In the genomic region with DNA sequence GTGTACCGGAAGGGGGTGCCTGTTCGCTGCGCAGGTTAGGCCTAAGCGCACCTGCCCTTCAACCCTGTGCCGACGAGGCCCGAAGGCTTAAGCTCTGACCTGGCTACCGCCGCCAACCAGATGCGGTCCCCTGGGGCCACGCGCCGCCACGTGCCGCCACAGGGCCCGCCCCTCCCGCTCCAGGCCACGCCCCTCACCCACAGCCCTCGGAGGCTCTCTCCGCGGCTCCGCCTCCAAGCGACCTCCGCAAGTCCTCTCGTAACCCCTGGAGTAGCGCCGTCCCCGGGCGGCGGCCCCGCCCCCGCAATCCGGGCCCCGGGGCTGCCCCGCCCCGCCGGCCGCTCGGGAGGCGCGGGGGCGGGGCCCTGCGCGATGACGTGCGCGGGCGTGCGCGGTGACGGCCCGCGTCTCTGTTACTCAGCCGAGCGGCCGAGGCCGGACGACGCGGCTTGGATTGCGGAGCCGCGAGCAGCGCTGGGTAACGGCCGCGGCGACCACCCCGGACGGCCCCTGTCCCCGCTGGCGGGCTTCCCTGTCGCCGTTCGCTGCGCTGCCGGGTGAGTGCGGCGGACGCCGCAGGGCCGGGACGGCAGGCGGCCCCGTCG, we compare ENCODE assay signal across 8 cellular contexts. TPM values are rescaled to one million over a fixed set of nuclear protein-coding genes. Genes with fewer than 3 reads are reported as not detected.
DNase-seq lines count a peak whose midpoint lies in the region; ATAC-seq lines count a peak whose summit lies in the region.

Gene MAPK8 (plus strand): TSS at position 413 of the 605 bp plus-strand sequence. CDS start 94,984 bp downstream, outside the sequence.

- DNase-seq in COLO668 (lab: John Stamatoyannopoulos, UW; ENCODE audit: unreplicated experiment) = peak; percentile 94
- DNase-seq in HT-29 (ENCODE audit: low spot score) = peak; percentile 85
- DNase-seq in NOMO-1 (lab: John Stamatoyannopoulos, UW; ENCODE audit: unreplicated experiment in 2 of 2) = peak; percentile 81 to 93
- peak; percentile 84 to 90 for DNase-seq in activated CD8-positive, alpha-beta memory T cell treated with anti-CD3 and anti-CD28 coated beads for 4 hours (ENCODE audit: low read depth in 2 of 2)
- peak; percentile 91 to 94 (median 94) for DNase-seq in effector memory CD8-positive, alpha-beta T cell
- DNase-seq in memory B cell (ENCODE audit: low spot score in 2 of 2) = peak; percentile 91 to 95
- DNase-seq in stimulated activated CD8-positive, alpha-beta memory T cell treated with anti-CD3 and anti-CD28 coated beads, Interleukin-12 subunit alpha, Interleukin-12 subunit beta, amount 100 ng/mL, for 24 hours (ENCODE audit: extremely low read depth) = peak; percentile 76

- peak within 1 kb of the TSS; percentile 80 to 82 for H3K4me3 Mint-ChIP-seq in effector memory CD8-positive, alpha-beta T cell
- peak within 1 kb of the TSS; percentile 84 for H3K4me3 Mint-ChIP-seq in memory B cell

- peak within 1 kb of the TSS; percentile 56 to 83 for H3K27ac Mint-ChIP-seq in effector memory CD8-positive, alpha-beta T cell
- peak within 1 kb of the TSS; percentile 83 for H3K27ac Mint-ChIP-seq in memory B cell

- ATAC-seq in GM21360 (IDR thresholded peaks at IDR 0.05; ENCODE audit: unreplicated experiment) = peak; percentile 77
- peak; percentile 84 for ATAC-seq in effector memory CD8-positive, alpha-beta T cell (replicated peaks)
- peak; percentile 82 for ATAC-seq in memory B cell (ENCODE audit: low read depth)

- peaks cover 11 to 23% of the 10 kb centered on the region in 2 donors for H3K4me1 Mint-ChIP-seq in effector memory CD8-positive, alpha-beta T cell (ENCODE audit: low read depth in 2 of 2)
- peaks cover 17% of the 10 kb centered on the region for H3K4me1 Mint-ChIP-seq in memory B cell

- no peaks in the 10 kb centered on the region for H3K36me3 Mint-ChIP-seq in effector memory CD8-positive, alpha-beta T cell (ENCODE audit: insufficient read depth)
- H3K36me3 Mint-ChIP-seq in memory B cell = no peaks in the 10 kb centered on the region

- no peaks in the 10 kb centered on the region for H3K9me3 Mint-ChIP-seq in effector memory CD8-positive, alpha-beta T cell
- H3K9me3 Mint-ChIP-seq in memory B cell = no peaks in the 10 kb centered on the region

- H3K27me3 Mint-ChIP-seq in effector memory CD8-positive, alpha-beta T cell = no peaks in the 10 kb centered on the region
- H3K27me3 Mint-ChIP-seq in memory B cell = no peaks in the 10 kb centered on the region

RNA-seq across cellular contexts. Expression of gene MAPK8, which starts in this region (rescaled TPM):
- 21.9 and 24.9 TPM in 2 replicates for total RNA-seq in HT-29 (2014; rRNA removed; shearing (Covaris generic))

Comparison
In these comparisons a context has a peak if more than half of its experiments do, and no peak if none do; other contexts are left out.
1. Peak in every context shown above with its lines: DNase-seq and ATAC-seq.